20 cellular contexts compared by ENCODE assay signal in the genomic region with DNA sequence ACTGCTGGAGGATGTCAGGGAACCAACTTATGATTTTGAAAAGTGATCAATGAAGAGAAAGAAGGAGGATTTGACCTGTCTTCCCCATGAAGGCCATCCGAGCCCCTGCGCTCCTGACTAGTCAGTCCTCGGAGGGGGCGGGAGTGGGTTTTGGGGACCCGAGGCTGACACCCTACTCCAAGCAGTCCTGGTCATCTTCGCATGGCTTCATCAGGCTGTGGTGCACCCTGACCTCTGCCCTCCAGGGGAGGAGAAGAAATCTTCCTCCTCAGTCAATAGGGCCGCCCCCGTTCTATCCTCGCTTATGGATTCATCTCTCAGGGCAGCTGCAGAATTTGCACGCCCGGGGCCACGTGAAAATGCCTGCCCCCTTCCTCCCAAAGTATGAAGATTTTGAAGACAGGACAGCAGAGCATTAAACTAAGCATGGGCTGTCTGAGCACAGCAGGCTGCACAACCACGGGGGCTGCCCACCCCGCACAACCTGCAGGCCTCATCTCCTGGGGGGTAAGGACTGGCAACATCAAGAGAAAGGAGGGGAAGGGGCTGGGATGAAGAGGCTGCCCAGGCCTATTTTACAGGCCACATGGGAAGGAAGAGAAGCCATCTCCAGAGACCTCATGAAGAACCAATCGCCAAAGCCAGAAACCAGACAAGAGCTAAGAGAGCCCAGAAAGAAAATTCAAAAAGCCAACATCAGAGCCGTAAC.
DNase-seq lines count a peak whose midpoint lies in the region; ATAC-seq and TF ChIP-seq lines count a peak whose summit lies in the region.
"Had no signal": no experiment of that assay in that cellular context is flagged by ENCODE, and none has a peak within 500 bp of the region (broad histone marks: within the 10 kb centered on the region; RNA-seq: fewer than 3 reads in every experiment).

No MANE protein-coding gene starts in this region.

- no peak overlapping the region for H3K4me2 ChIP-seq in osteoblast (ENCODE audit: insufficient read depth, low read length)

- H3K4me1 ChIP-seq in osteoblast (ENCODE audit: insufficient read depth, low read length) (no peaks in the 10 kb centered on the region), gastroesophageal sphincter (no peaks in the 10 kb centered on the region)
- H3K4me1 ChIP-seq: HAP-1 had no signal

- TF ChIP-seq EP300 in gastroesophageal sphincter (IDR thresholded peaks at IDR 0.05), result no peak

- H3K27ac Mint-ChIP-seq in neural crest cell (ENCODE audit: unreplicated experiment) (peak overlapping the region; percentile 75), glutamatergic neuron (ENCODE audit: unreplicated experiment) (no peak overlapping the region)
- H3K27ac Mint-ChIP-seq in activated CD4-positive, alpha-beta memory T cell treated with anti-CD3 and anti-CD28 coated beads for 36 hours, result no peak overlapping the region
- H3K27ac Mint-ChIP-seq: B cell; CD4-positive, alpha-beta memory T cell; HFFc6 had no signal

- H3K9me3 ChIP-seq in osteoblast (ENCODE audit: low read depth, low read length) (no peaks in the 10 kb centered on the region), gastroesophageal sphincter (no peaks in the 10 kb centered on the region)
- H3K9me3 ChIP-seq: HAP-1 had no signal

- H3K9me3 Mint-ChIP-seq in neural crest cell, result no peaks in the 10 kb centered on the region
- no peaks in the 10 kb centered on the region for H3K9me3 Mint-ChIP-seq in activated CD4-positive, alpha-beta memory T cell treated with anti-CD3 and anti-CD28 coated beads for 36 hours
- H3K9me3 Mint-ChIP-seq in glutamatergic neuron (ENCODE audit: unreplicated experiment), result no peaks in the 10 kb centered on the region
- H3K9me3 Mint-ChIP-seq: CD4-positive, alpha-beta memory T cell had no signal

- no peak overlapping the region for H3K4me3 ChIP-seq in osteoblast (ENCODE audit: insufficient read depth, low read length)
- H3K4me3 ChIP-seq in gastroesophageal sphincter, result no peak overlapping the region
- H3K4me3 ChIP-seq: HAP-1 had no signal

- CTCF ChIA-PET in activated CD4-positive, alpha-beta memory T cell treated with anti-CD3 and anti-CD28 coated beads for 36 hours (lab: Charles Lee), result no interaction called here

- 83 to 90% methylated on average over 2 to 5 of the region's 16 CpGs for WGBS in gastroesophageal sphincter (ENCODE audit: low coverage in 1 of 2), 2 donors

- peaks cover 11% of the 10 kb centered on the region for H3K4me1 Mint-ChIP-seq in neural crest cell
- H3K4me1 Mint-ChIP-seq in activated CD4-positive, alpha-beta memory T cell treated with anti-CD3 and anti-CD28 coated beads for 36 hours (ENCODE audit: low read depth), result no peaks in the 10 kb centered on the region
- peaks cover 5% of the 10 kb centered on the region for H3K4me1 Mint-ChIP-seq in glutamatergic neuron (ENCODE audit: low read depth, unreplicated experiment)
- H3K4me1 Mint-ChIP-seq: B cell; CD4-positive, alpha-beta memory T cell had no signal

- H3K36me3 Mint-ChIP-seq in neural crest cell (ENCODE audit: low read depth), result no peaks in the 10 kb centered on the region
- no peaks in the 10 kb centered on the region for H3K36me3 Mint-ChIP-seq in activated CD4-positive, alpha-beta memory T cell treated with anti-CD3 and anti-CD28 coated beads for 36 hours
- H3K36me3 Mint-ChIP-seq in glutamatergic neuron (ENCODE audit: unreplicated experiment), result no peaks in the 10 kb centered on the region
- H3K36me3 Mint-ChIP-seq: CD4-positive, alpha-beta memory T cell had no signal

- no peaks in the 10 kb centered on the region for H3K79me2 ChIP-seq in osteoblast (ENCODE audit: insufficient read depth, low read length)

- H3K27me3 ChIP-seq in osteoblast (ENCODE audit: insufficient read depth, low read length) (no peaks in the 10 kb centered on the region), gastroesophageal sphincter (peaks cover 22% of the 10 kb centered on the region)

- TF ChIP-seq CTCF in neural crest cell (conservative IDR thresholded peaks at IDR 0.05) (no peak), osteoblast (IDR thresholded peaks at IDR 0.05; ENCODE audit: extremely low read depth, low read depth, low read length) (no peak), gastroesophageal sphincter (IDR thresholded peaks at IDR 0.05) (no peak), glutamatergic neuron (IDR thresholded peaks at IDR 0.05; ENCODE audit: partially characterized antibody, unreplicated experiment) (no peak)

- ATAC-seq in gastroesophageal sphincter, result no peak

- no peaks in the 10 kb centered on the region for H3K27me3 Mint-ChIP-seq in neural crest cell (ENCODE audit: low read depth)
- H3K27me3 Mint-ChIP-seq in activated CD4-positive, alpha-beta memory T cell treated with anti-CD3 and anti-CD28 coated beads for 36 hours, result no peaks in the 10 kb centered on the region
- peaks cover 4% of the 10 kb centered on the region for H3K27me3 Mint-ChIP-seq in glutamatergic neuron (ENCODE audit: unreplicated experiment)

- H4K20me1 ChIP-seq in osteoblast (ENCODE audit: insufficient read depth, low read length), result no peaks in the 10 kb centered on the region

- H3K4me3 Mint-ChIP-seq in neural crest cell (no peak overlapping the region), glutamatergic neuron (ENCODE audit: unreplicated experiment) (no peak overlapping the region)
- H3K4me3 Mint-ChIP-seq in activated CD4-positive, alpha-beta memory T cell treated with anti-CD3 and anti-CD28 coated beads for 36 hours, result no peak overlapping the region
- H3K4me3 Mint-ChIP-seq: B cell, HFFc6 had no signal

- DNase-seq in activated effector memory CD4-positive, alpha-beta T cell treated with anti-CD3 and anti-CD28 coated beads, Interleukin-2, amount 50 U/mL, for 16 hours, result peak; percentile 30
- no peak for DNase-seq in activated effector memory CD4-positive, alpha-beta T cell treated with Interleukin-2 at 50 U/mL for 16 hours
- DNase-seq in neural crest cell (ENCODE audit: low read depth, low spot score) (no peak), osteoblast (ENCODE audit: insufficient read length, low spot score, missing footprints) (peak; percentile 50), glutamatergic neuron (no peak), cerebellar nuclear complex (lab: John Stamatoyannopoulos, UW) (no peak)
- DNase-seq in activated CD4-positive, alpha-beta memory T cell treated with anti-CD3 and anti-CD28 coated beads for 36 hours, result no peak
- DNase-seq: C1 segment of cervical spinal cord; Calu3; CD4-positive, alpha-beta memory T cell; COR-L47; DMS53; DMS79 treated with DMSO at 0.1 percent for 48 hours; GF-D8; GOT3; HFFc6 had no signal

- intact Hi-C loops in activated CD4-positive, alpha-beta memory T cell treated with anti-CD3 and anti-CD28 coated beads for 36 hours (cut with micrococcal nuclease), result no loop called here

- no peak overlapping the region for H2AFZ ChIP-seq in osteoblast (ENCODE audit: low read length)

- H3K27ac ChIP-seq in osteoblast (ENCODE audit: low read depth, low read length) (no peak overlapping the region), gastroesophageal sphincter (no peak overlapping the region)
- H3K27ac ChIP-seq: 22Rv1 had no signal

- H3K36me3 ChIP-seq in osteoblast (ENCODE audit: insufficient read depth, low read length) (no peaks in the 10 kb centered on the region), gastroesophageal sphincter (no peaks in the 10 kb centered on the region)
- H3K36me3 ChIP-seq: HAP-1 had no signal

- POLR2A ChIA-PET in activated CD4-positive, alpha-beta memory T cell treated with anti-CD3 and anti-CD28 coated beads for 36 hours (lab: Charles Lee), result no interaction called here

- no peak for TF ChIP-seq POLR2A in gastroesophageal sphincter (IDR thresholded peaks at IDR 0.05)

Comparison
In these comparisons a context has a peak if more than half of its experiments do, and no peak if none do; other contexts are left out.
1. DNase-seq: peak in activated effector memory CD4-positive, alpha-beta T cell treated with anti-CD3 and anti-CD28 coated beads, Interleukin-2, amount 50 U/mL, for 16 hours (single experiment) and osteoblast (single experiment); none in activated effector memory CD4-positive, alpha-beta T cell treated with Interleukin-2 at 50 U/mL for 16 hours (single experiment), neural crest cell (single experiment), activated CD4-positive, alpha-beta memory T cell treated with anti-CD3 and anti-CD28 coated beads for 36 hours (single experiment), glutamatergic neuron (single experiment) and cerebellar nuclear complex (0 of 2).